In genomic region chr5:96388186-96388585, GRCh38 we compare ENCODE assay signal across 1 cellular context.
TF ChIP-seq lines count a peak whose summit lies in the region.

No MANE protein-coding gene starts in this region.

TF ChIP-seq in IMR-90, 13 proteins besides CTCF, POLR2A, EP300 and RAD21 (continued from another document):
- no peak for TF ChIP-seq USF2 (IDR thresholded peaks at IDR 0.05; ENCODE audit: low read depth, low read length)
- no peak for TF ChIP-seq CEBPB (IDR thresholded peaks at IDR 0.05; ENCODE audit: low read depth, low read length)
- TF ChIP-seq FOS (IDR thresholded peaks at IDR 0.05; ENCODE audit: low read depth, low read length) = no peak
- no peak for TF ChIP-seq NFE2L2 (IDR thresholded peaks at IDR 0.05; ENCODE audit: low read depth, low read length)
- no peak for TF ChIP-seq BHLHE40 (IDR thresholded peaks at IDR 0.05; ENCODE audit: low read depth, low read length)
